In the genomic region with DNA sequence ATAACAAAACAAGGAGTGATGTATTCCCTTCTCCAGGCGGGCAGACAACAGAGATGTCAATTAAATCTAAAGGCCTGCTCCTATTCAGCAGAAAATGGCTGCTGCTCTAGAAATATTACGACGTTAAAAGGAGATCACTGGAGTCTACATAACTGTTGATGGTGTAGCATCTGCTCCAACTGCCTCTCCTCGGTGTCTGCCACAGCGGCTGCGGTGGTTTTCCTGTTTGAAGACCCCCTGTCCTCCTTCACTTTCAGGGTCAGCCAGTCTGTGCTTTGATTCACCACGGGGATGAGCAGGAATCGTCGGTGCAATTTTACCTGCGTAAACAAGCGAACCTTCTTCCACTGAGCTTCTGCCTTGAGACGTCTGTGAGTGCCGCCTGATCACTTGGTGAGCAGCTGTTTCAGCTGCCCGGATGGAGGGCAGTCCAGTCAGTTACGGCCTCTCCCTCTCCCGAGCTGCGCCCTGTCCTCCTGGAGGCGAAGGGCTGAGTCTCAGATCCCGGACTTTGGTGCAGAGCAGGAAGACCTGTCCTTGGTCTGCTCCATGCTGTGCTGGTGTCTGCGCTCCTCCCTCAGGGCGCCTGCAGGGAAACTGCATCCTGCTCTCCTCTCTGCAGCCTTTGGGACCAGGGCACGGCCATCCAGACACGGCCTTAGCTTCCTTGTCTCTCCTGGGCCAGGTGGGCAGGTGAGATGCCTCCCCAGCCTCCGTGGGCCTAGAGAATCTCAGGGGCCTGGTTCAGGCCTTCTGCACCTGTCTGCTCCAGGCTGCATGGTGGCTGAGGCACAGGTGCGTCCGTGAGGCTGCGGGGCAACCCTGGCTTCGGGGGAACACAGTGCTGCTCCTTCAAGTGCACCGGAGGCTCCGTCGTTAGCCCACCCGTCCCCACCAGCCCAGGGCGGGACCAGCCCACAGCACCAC, we compare ENCODE assay signal across 19 cellular contexts.
"Had no signal": no experiment of that assay in that cellular context is flagged by ENCODE, and none has a peak within 500 bp of the region (broad histone marks: within the 10 kb centered on the region; RNA-seq: fewer than 3 reads in every experiment).

No MANE protein-coding gene starts in this region.

- H3K4me2 ChIP-seq: hepatocyte had no signal

- H3K9me3 ChIP-seq: breast epithelium, sigmoid colon, upper lobe of right lung had no signal

- H3K27ac ChIP-seq: breast epithelium, hepatocyte, parathyroid adenoma, sigmoid colon, upper lobe of right lung, WERI-Rb-1 had no signal

- ATAC-seq: activated T-cell treated with anti-CD3 and anti-CD28 coated beads, Interleukin-2, amount 50 U/mL, for 4 hours; effector memory CD8-positive, alpha-beta T cell; stimulated activated memory B cell treated with anti-CD40 and anti-IgM and Interleukin-4, amounts not matched to agents 10 μg/mL and 1 μg/mL and 100 μg/mL, for 72 hours; upper lobe of right lung had no signal

- H3K27ac Mint-ChIP-seq: activated naive CD4-positive, alpha-beta T cell treated with anti-CD3 and anti-CD28 coated beads, Interleukin-2, amount 50 U/mL, for 24 hours; effector memory CD8-positive, alpha-beta T cell; stimulated activated memory B cell treated with anti-CD40 and anti-IgM and Interleukin-4, amounts not matched to agents 10 μg/mL and 1 μg/mL and 100 μg/mL, for 72 hours had no signal

- H3K9ac ChIP-seq: parathyroid adenoma had no signal

- H3K36me3 Mint-ChIP-seq: activated naive CD4-positive, alpha-beta T cell treated with anti-CD3 and anti-CD28 coated beads, Interleukin-2, amount 50 U/mL, for 24 hours; stimulated activated memory B cell treated with anti-CD40 and anti-IgM and Interleukin-4, amounts not matched to agents 10 μg/mL and 1 μg/mL and 100 μg/mL, for 72 hours had no signal

- H3K27me3 ChIP-seq: hepatocyte, upper lobe of right lung had no signal

- H3K36me3 ChIP-seq: breast epithelium, sigmoid colon, upper lobe of right lung, WERI-Rb-1 had no signal

- H3K4me1 ChIP-seq: breast epithelium, parathyroid adenoma, sigmoid colon, upper lobe of right lung had no signal

- H3K4me1 Mint-ChIP-seq: activated naive CD4-positive, alpha-beta T cell treated with anti-CD3 and anti-CD28 coated beads, Interleukin-2, amount 50 U/mL, for 24 hours had no signal

- H3K4me3 Mint-ChIP-seq: activated naive CD4-positive, alpha-beta T cell treated with anti-CD3 and anti-CD28 coated beads, Interleukin-2, amount 50 U/mL, for 24 hours; activated T-cell treated with anti-CD3 and anti-CD28 coated beads, Interleukin-2, amount 50 U/mL, for 4 hours; effector memory CD8-positive, alpha-beta T cell; stimulated activated memory B cell treated with anti-CD40 and anti-IgM and Interleukin-4, amounts not matched to agents 10 μg/mL and 1 μg/mL and 100 μg/mL, for 72 hours had no signal

- DNase-seq: activated CD4-positive, alpha-beta T cell treated with anti-CD3 and anti-CD28 coated beads for 1 hour; activated CD4-positive, alpha-beta T cell treated with anti-CD3 and anti-CD28 coated beads, Interleukin-2, amount 50 U/mL, for 48 hours; activated T-cell treated with anti-CD3 and anti-CD28 coated beads, Interleukin-2, amount 50 U/mL, for 4 hours; dermis blood vessel endothelial cell; effector memory CD8-positive, alpha-beta T cell; foreskin fibroblast; mammary epithelial cell; midbrain; sigmoid colon; stimulated activated CD4-positive, alpha-beta T cell treated with anti-CD3 and anti-CD28 coated beads, Interleukin-4, amount 100 ng/mL, for 4 hours; SW 1271; T-helper 2 cell; upper lobe of right lung; WERI-Rb-1 had no signal

- H3K9me3 Mint-ChIP-seq: activated naive CD4-positive, alpha-beta T cell treated with anti-CD3 and anti-CD28 coated beads, Interleukin-2, amount 50 U/mL, for 24 hours; activated T-cell treated with anti-CD3 and anti-CD28 coated beads, Interleukin-2, amount 50 U/mL, for 4 hours; effector memory CD8-positive, alpha-beta T cell had no signal

- H3K4me3 ChIP-seq: breast epithelium, hepatocyte, sigmoid colon, upper lobe of right lung had no signal
